Comparison of ENCODE assay signal across 10 cellular contexts in genomic region chr6:25007269-25007699, GRCh38.
DNase-seq lines count a peak whose midpoint lies in the region; ATAC-seq, FAIRE-seq and TF ChIP-seq lines count a peak whose summit lies in the region.
"Had no signal": no experiment of that assay in that cellular context is flagged by ENCODE, and none has a peak within 500 bp of the region (broad histone marks: within the 10 kb centered on the region; RNA-seq: fewer than 3 reads in every experiment).

No MANE protein-coding gene starts in this region.

- no peaks in the 10 kb centered on the region for H3K27me3 ChIP-seq in CD4-positive, alpha-beta memory T cell (ENCODE audit: insufficient read depth, low read length)
- no peaks in the 10 kb centered on the region for H3K27me3 ChIP-seq in thoracic aorta (replicated peaks; ENCODE audit: insufficient read depth)

- FAIRE-seq in kidney (lab: Jason Lieb, UNC), result no peak
- FAIRE-seq: bronchial epithelial cell, H1 had no signal

- H3K9ac ChIP-seq in kidney (ENCODE audit: low read length in 2 of 2), result no peak overlapping the region

- no peaks in the 10 kb centered on the region for H3K9me3 Mint-ChIP-seq in CD4-positive, alpha-beta memory T cell
- no peaks in the 10 kb centered on the region for H3K9me3 Mint-ChIP-seq in IgD-negative memory B cell
- H3K9me3 Mint-ChIP-seq in central memory CD8-positive, alpha-beta T cell, result no peaks in the 10 kb centered on the region

- no peak for TF ChIP-seq CTCF in GM20000 (IDR thresholded peaks at IDR 0.05; ENCODE audit: extremely low read depth, missing control alignments)
- TF ChIP-seq CTCF in thoracic aorta (IDR thresholded peaks at IDR 0.05), result no peak
- no peak for TF ChIP-seq CTCF in kidney (IDR thresholded peaks at IDR 0.05; ENCODE audit: borderline replicate concordance, extremely low read depth, insufficient read depth)

- H3K27me3 Mint-ChIP-seq in CD4-positive, alpha-beta memory T cell, result no peaks in the 10 kb centered on the region
- H3K27me3 Mint-ChIP-seq in IgD-negative memory B cell, result no peaks in the 10 kb centered on the region
- no peaks in the 10 kb centered on the region for H3K27me3 Mint-ChIP-seq in central memory CD8-positive, alpha-beta T cell

- intact Hi-C loops in CD4-positive, alpha-beta memory T cell (cut with micrococcal nuclease), result loop anchor here (2.0 kb wide), 1 partner anchor 14 kb away; no protein-coding TSS in a partner anchor
- intact Hi-C loops in kidney (cut with DNase I), result no loop called here

- CTCF ChIA-PET in CD4-positive, alpha-beta memory T cell (lab: Charles Lee; ENCODE audit: partially characterized antibody), result interaction anchor here (0.7 to 5.7 kb wide), 6 partner anchors 11 to 150 kb away, joined by 3 to 37 read pairs (median 16); no protein-coding TSS in a partner anchor

- peak in 1 of 5 donors; percentile 71 for DNase-seq in CD4-positive, alpha-beta memory T cell
- DNase-seq in GM20000 (ENCODE audit: low spot score), result peak; percentile 60
- no peak for DNase-seq in central memory CD8-positive, alpha-beta T cell (ENCODE audit: low spot score in 2 of 2)
- no peak for DNase-seq in thoracic aorta (ENCODE audit: low spot score)
- DNase-seq in kidney, result no peak
- DNase-seq in NCI-H1694 treated with DMSO at 0.1 percent for 48 hours (lab: John Stamatoyannopoulos, UW), result no peak

- H3K4me1 ChIP-seq in CD4-positive, alpha-beta memory T cell (ENCODE audit: insufficient read depth, low read length), result peaks cover 79% of the 10 kb centered on the region
- peaks cover 5 to 17% of the 10 kb centered on the region in 2 donors for H3K4me1 ChIP-seq in thoracic aorta (ENCODE audit: control insufficient read depth in 1 of 2, low read depth in 2 of 2)
- H3K4me1 ChIP-seq in kidney (ENCODE audit: control insufficient read depth in 1 of 2, insufficient read depth in 1 of 2, low read depth in 1 of 2, low read length in 2 of 2), result peaks cover 0 to 2% of the 10 kb centered on the region in 2 donors

- peaks cover 11% of the 10 kb centered on the region for H3K36me3 ChIP-seq in CD4-positive, alpha-beta memory T cell (ENCODE audit: insufficient read depth, low read length)
- H3K36me3 ChIP-seq in thoracic aorta (no peaks in the 10 kb centered on the region), kidney (ENCODE audit: control insufficient read depth in 1 of 2, insufficient read depth in 2 of 2, low read length in 2 of 2) (no peaks in the 10 kb centered on the region)

- POLR2A ChIA-PET in CD4-positive, alpha-beta memory T cell (lab: Charles Lee; ENCODE audit: partially characterized antibody), result interaction anchor here (0.7 to 5.2 kb wide), 16 partner anchors 7 to 162 kb away, joined by 3 to 25 read pairs (median 3); no protein-coding TSS in a partner anchor

- peak overlapping the region; percentile 58 for H3K27ac ChIP-seq in CD4-positive, alpha-beta memory T cell (ENCODE audit: low read depth, low read length)
- peak overlapping the region; percentile 57 to 65 for H3K27ac ChIP-seq in thoracic aorta
- peak overlapping the region in 1 of 2 donors; percentile 81 for H3K27ac ChIP-seq in kidney (ENCODE audit: low read depth in 2 of 2, low read length in 2 of 2)

- no peaks in the 10 kb centered on the region for H3K9me3 ChIP-seq in CD4-positive, alpha-beta memory T cell (ENCODE audit: control insufficient read depth in 1 of 2, low read length in 2 of 2)
- no peaks in the 10 kb centered on the region for H3K9me3 ChIP-seq in thoracic aorta
- no peaks in the 10 kb centered on the region for H3K9me3 ChIP-seq in kidney (ENCODE audit: control insufficient read depth in 1 of 2, low read length in 2 of 2)

- peaks cover 62 to 94% (median 73%) of the 10 kb centered on the region in 4 donors for H3K4me1 Mint-ChIP-seq in CD4-positive, alpha-beta memory T cell
- H3K4me1 Mint-ChIP-seq in IgD-negative memory B cell, result peaks cover 37 to 57% (median 53%) of the 10 kb centered on the region in 3 donors
- peaks cover 71% of the 10 kb centered on the region for H3K4me1 Mint-ChIP-seq in central memory CD8-positive, alpha-beta T cell

- no peak overlapping the region for H3K4me3 ChIP-seq in CD4-positive, alpha-beta memory T cell (ENCODE audit: low read length in 2 of 2)
- no peak overlapping the region for H3K4me3 ChIP-seq in thoracic aorta
- no peak overlapping the region for H3K4me3 ChIP-seq in kidney (ENCODE audit: low read length in 2 of 2)

- H3K36me3 Mint-ChIP-seq in CD4-positive, alpha-beta memory T cell, result peaks cover 4 to 6% of the 10 kb centered on the region in 2 donors
- H3K36me3 Mint-ChIP-seq in IgD-negative memory B cell, result peaks cover 1% of the 10 kb centered on the region
- peaks cover 5% of the 10 kb centered on the region for H3K36me3 Mint-ChIP-seq in central memory CD8-positive, alpha-beta T cell (ENCODE audit: insufficient read depth)

- ATAC-seq in central memory CD8-positive, alpha-beta T cell (replicated peaks; ENCODE audit: extremely low read depth, poor library complexity, severe bottlenecking), result peak; percentile 77
- ATAC-seq in thoracic aorta (ENCODE audit: insufficient number of reproducible peaks, low FRiP score, low read depth) (no peak), GM19467 (IDR thresholded peaks at IDR 0.05; ENCODE audit: unreplicated experiment) (no peak)

- peak overlapping the region; percentile 45 to 82 (median 75) for H3K4me3 Mint-ChIP-seq in CD4-positive, alpha-beta memory T cell
- peak overlapping the region; percentile 13 to 86 (median 49) for H3K4me3 Mint-ChIP-seq in IgD-negative memory B cell
- peak overlapping the region; percentile 43 for H3K4me3 Mint-ChIP-seq in central memory CD8-positive, alpha-beta T cell

- peak overlapping the region; percentile 68 to 94 (median 90) for H3K27ac Mint-ChIP-seq in CD4-positive, alpha-beta memory T cell
- peak overlapping the region; percentile 81 to 97 (median 97) for H3K27ac Mint-ChIP-seq in IgD-negative memory B cell
- peak overlapping the region; percentile 83 for H3K27ac Mint-ChIP-seq in central memory CD8-positive, alpha-beta T cell (ENCODE audit: low read depth)
